9 cellular contexts compared by ENCODE assay signal in the genomic region with DNA sequence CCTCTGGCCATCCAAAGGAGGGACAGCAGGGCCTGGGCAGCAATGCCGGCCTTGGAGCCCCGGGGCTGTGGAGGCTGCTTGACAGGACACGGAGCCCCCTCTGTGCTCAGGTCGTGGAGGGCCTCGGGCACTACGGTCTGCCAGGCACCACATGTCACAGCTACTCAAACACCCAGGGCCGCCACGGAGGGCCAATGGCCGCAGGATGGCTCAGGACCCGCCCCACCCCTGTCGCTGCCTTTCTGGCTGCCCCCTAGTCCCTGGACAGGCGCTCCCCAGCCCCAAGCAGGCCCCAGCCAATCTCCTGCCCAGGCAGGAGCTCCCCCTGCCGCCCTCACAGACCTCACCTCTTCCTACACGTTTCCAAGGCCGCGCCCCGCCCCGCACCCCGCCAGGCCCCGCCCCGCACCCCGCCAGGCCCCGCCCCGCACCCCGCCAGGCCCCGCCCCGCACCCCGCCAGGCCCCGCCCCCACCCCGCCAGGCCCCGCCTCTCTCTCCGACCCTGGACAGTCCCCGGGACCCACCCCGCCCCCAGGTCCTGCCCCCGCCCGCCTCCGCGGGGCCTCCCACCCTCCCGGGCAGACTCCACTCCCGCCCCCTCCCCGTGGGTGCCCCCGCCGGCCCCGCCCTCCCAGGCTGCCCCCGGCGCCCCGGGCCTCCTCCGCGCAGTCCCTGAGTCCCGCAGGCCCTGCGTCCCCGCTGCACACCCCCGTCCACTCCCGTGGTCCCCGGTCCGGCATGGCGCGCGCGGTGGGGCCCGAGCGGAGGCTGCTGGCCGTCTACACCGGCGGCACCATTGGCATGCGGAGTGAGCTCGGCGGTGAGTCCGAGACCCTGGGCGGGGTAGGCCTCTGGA. TPM values are rescaled to one million over a fixed set of nuclear protein-coding genes. Genes with fewer than 3 reads are reported as not detected.
DNase-seq lines count a peak whose midpoint lies in the region; ATAC-seq and TF ChIP-seq lines count a peak whose summit lies in the region.
"Had no signal": no experiment of that assay in that cellular context is flagged by ENCODE, and none has a peak within 500 bp of the region (broad histone marks: within the 10 kb centered on the region; RNA-seq: fewer than 3 reads in every experiment).

Gene ASPG, plus strand, starts transcription at position 669 of the 857 bp plus-strand sequence. Its CDS starts 71 bp downstream, at position 740.

- H3K9me3 ChIP-seq in duodenal mucosa (ENCODE audit: control insufficient read depth in 1 of 2, low read length in 2 of 2) (no peaks in the 10 kb centered on the region), lower lobe of right lung (no peaks in the 10 kb centered on the region), uterus (no peaks in the 10 kb centered on the region)

- TF ChIP-seq CTCF in lower lobe of right lung (IDR thresholded peaks at IDR 0.05) (no peak), uterus (IDR thresholded peaks at IDR 0.05) (no peak)

- H3K9ac ChIP-seq in duodenal mucosa (ENCODE audit: low read depth in 1 of 2, low read length in 2 of 2): peak within 1 kb of the TSS; percentile 19 to 38

- H3K27ac ChIP-seq in duodenal mucosa (ENCODE audit: low read depth, low read length): peak within 1 kb of the TSS; percentile 10
- no peak within 1 kb of the TSS for H3K27ac ChIP-seq in lower lobe of right lung
- H3K27ac ChIP-seq in uterus: peak within 1 kb of the TSS in 1 of 2 donors; percentile 77

- TF ChIP-seq POLR2A in uterus (IDR thresholded peaks at IDR 0.05): no peak

- H3K4me3 ChIP-seq in duodenal mucosa (ENCODE audit: low read depth in 1 of 2, low read length in 2 of 2) (peak within 1 kb of the TSS; percentile 10 to 17), lower lobe of right lung (peak within 1 kb of the TSS; percentile 37), uterus (peak within 1 kb of the TSS in 1 of 2 donors; percentile 51)

- peak; percentile 76 for DNase-seq in Right ventricle myocardium inferior (ENCODE audit: missing footprints)
- no peak for DNase-seq in cardiac septum (ENCODE audit: low spot score)
- peak; percentile 56 for DNase-seq in lower lobe of right lung
- DNase-seq in uterus: peak; percentile 61
- no peak for DNase-seq in NCI-H2227 (lab: John Stamatoyannopoulos, UW; ENCODE audit: unreplicated experiment)
- DNase-seq in occipital lobe (lab: John Stamatoyannopoulos, UW): no peak
- DNase-seq in activated CD4-positive, alpha-beta T cell treated with anti-CD3 and anti-CD28 coated beads for 1 hour: no peak

- H3K27me3 ChIP-seq in duodenal mucosa (ENCODE audit: control insufficient read depth in 1 of 2, insufficient read depth in 2 of 2, low read length in 2 of 2) (peaks cover 4 to 5% of the 10 kb centered on the region in 2 donors), lower lobe of right lung (ENCODE audit: low read depth) (peaks cover 32% of the 10 kb centered on the region), uterus (no peaks in the 10 kb centered on the region)

- ATAC-seq in Right ventricle myocardium inferior (peak; percentile 42), lower lobe of right lung (peak; percentile 59 to 62)

- no peaks in the 10 kb centered on the region for H3K36me3 ChIP-seq in duodenal mucosa (ENCODE audit: control insufficient read depth in 1 of 2, insufficient read depth in 2 of 2, low read length in 2 of 2)
- no peaks in the 10 kb centered on the region for H3K36me3 ChIP-seq in lower lobe of right lung
- H3K36me3 ChIP-seq in uterus: no peaks in the 10 kb centered on the region

- intact Hi-C loops in Right ventricle myocardium inferior (cut with DNase I) (no loop called here), cardiac septum (cut with DNase I) (loop anchor here (5.0 kb wide), 1 partner anchor 497 kb away; no protein-coding TSS in a partner anchor), lower lobe of right lung (cut with DNase I) (no loop called here), uterus (cut with DNase I; ENCODE audit: low total_unique reads) (no loop called here)

- H3K4me1 ChIP-seq in duodenal mucosa (ENCODE audit: control insufficient read depth in 1 of 2, insufficient read depth in 2 of 2, low read length in 2 of 2) (peaks cover 63 to 78% of the 10 kb centered on the region in 2 donors), lower lobe of right lung (peaks cover 8% of the 10 kb centered on the region), uterus (peaks cover 0 to 3% of the 10 kb centered on the region in 2 donors)

RNA-seq across cellular contexts. Expression of gene ASPG, which starts in this region (rescaled TPM):
- total RNA-seq in Right ventricle myocardium inferior (27.5 TPM), cardiac septum (4.4 TPM), lower lobe of right lung (4.6 TPM), uterus (10 to 100 TPM in 1 of 4 donors, under 1 TPM in 2, not detected in 1; 0.41 to 16.2 (median 0.51) TPM), occipital lobe (0.94 TPM)
- total RNA-seq: pulmonary artery endothelial cell had no signal

Comparison
In these comparisons a context has a peak if more than half of its experiments do, and no peak if none do; other contexts are left out.
1. DNase-seq: peak in Right ventricle myocardium inferior (single experiment), lower lobe of right lung (single experiment) and uterus (2 of 2); none in cardiac septum (single experiment), NCI-H2227 (single experiment), occipital lobe (single experiment) and activated CD4-positive, alpha-beta T cell treated with anti-CD3 and anti-CD28 coated beads for 1 hour (single experiment).